Comparison of ENCODE assay signal across 8 cellular contexts in genomic region chr2:39128919-39129391, GRCh38. TPM values are rescaled to one million over a fixed set of nuclear protein-coding genes. Genes with fewer than 3 reads are reported as not detected.
DNase-seq lines count a peak whose midpoint lies in the region; ATAC-seq, FAIRE-seq and TF ChIP-seq lines count a peak whose summit lies in the region.

No MANE protein-coding gene starts in this region.

- POLR2A ChIA-PET in T-cell (lab: Charles Lee): interaction anchor here in 1 of 2 donors (0.9 kb wide), 1 partner anchor 15 kb away, joined by 3 read pairs; no protein-coding TSS in a partner anchor

- H3K4me3 ChIP-seq in right atrium auricular region (no peak overlapping the region), neural progenitor cell (no peak overlapping the region)

- CTCF ChIA-PET in T-cell (lab: Charles Lee): interaction anchor here (0.6 to 1.1 kb wide), 3 partner anchors 14 to 1733 kb away, joined by 3 to 11 read pairs (median 3); no protein-coding TSS in a partner anchor

- H3K9me3 Mint-ChIP-seq in T-cell (no peaks in the 10 kb centered on the region), neural progenitor cell (no peaks in the 10 kb centered on the region)
- H3K9me3 Mint-ChIP-seq in central memory CD8-positive, alpha-beta T cell: no peaks in the 10 kb centered on the region
- H3K9me3 Mint-ChIP-seq in stimulated activated memory B cell treated with anti-CD40 and anti-IgM and Interleukin-4, amounts not matched to agents 10 μg/mL and 1 μg/mL and 100 μg/mL, for 72 hours: no peaks in the 10 kb centered on the region

- H3K4me2 ChIP-seq in neural progenitor cell: no peak overlapping the region

- H3K27ac ChIP-seq in right atrium auricular region (no peak overlapping the region), neural progenitor cell (no peak overlapping the region)

- no peaks in the 10 kb centered on the region for H3K27me3 ChIP-seq in right atrium auricular region
- no peaks in the 10 kb centered on the region for H3K27me3 ChIP-seq in neural progenitor cell

- no peak overlapping the region for H2AFZ ChIP-seq in neural progenitor cell (replicated peaks)

- no peak for DNase-seq in GM18507 (ENCODE audit: extremely low spot score, insufficient read length, low read depth)
- DNase-seq in T-cell: peak in 33 of 34 experiments; percentile 16 to 74 (median 59)
- DNase-seq in central memory CD8-positive, alpha-beta T cell (ENCODE audit: low spot score in 2 of 2): peak in 1 of 2 donors; percentile 47
- DNase-seq in NCI-H2171 (lab: John Stamatoyannopoulos, UW): no peak
- DNase-seq in right atrium auricular region (ENCODE audit: low spot score): no peak
- no peak for DNase-seq in neural progenitor cell (ENCODE audit: low spot score)

- no peaks in the 10 kb centered on the region for H3K79me2 ChIP-seq in neural progenitor cell (ENCODE audit: low read depth)

- H3K27ac Mint-ChIP-seq in T-cell (peak overlapping the region; percentile 98), neural progenitor cell (no peak overlapping the region)
- H3K27ac Mint-ChIP-seq in central memory CD8-positive, alpha-beta T cell (ENCODE audit: low read depth): peak overlapping the region; percentile 82
- peak overlapping the region; percentile 75 for H3K27ac Mint-ChIP-seq in stimulated activated memory B cell treated with anti-CD40 and anti-IgM and Interleukin-4, amounts not matched to agents 10 μg/mL and 1 μg/mL and 100 μg/mL, for 72 hours

- ATAC-seq in HG02870 (IDR thresholded peaks at IDR 0.05; ENCODE audit: unreplicated experiment) (peak; percentile 53), T-cell (replicated peaks in 1 of 4) (peak; percentile 44 to 52 (median 48))
- peak; percentile 54 for ATAC-seq in central memory CD8-positive, alpha-beta T cell (replicated peaks; ENCODE audit: extremely low read depth, poor library complexity, severe bottlenecking)
- peak; percentile 61 for ATAC-seq in stimulated activated memory B cell treated with anti-CD40 and anti-IgM and Interleukin-4, amounts not matched to agents 10 μg/mL and 1 μg/mL and 100 μg/mL, for 72 hours

- peaks cover 16% of the 10 kb centered on the region for H3F3A ChIP-seq in neural progenitor cell (ENCODE audit: low read depth)

- H3K27me3 Mint-ChIP-seq in T-cell: no peaks in the 10 kb centered on the region
- no peaks in the 10 kb centered on the region for H3K27me3 Mint-ChIP-seq in central memory CD8-positive, alpha-beta T cell
- no peaks in the 10 kb centered on the region for H3K27me3 Mint-ChIP-seq in stimulated activated memory B cell treated with anti-CD40 and anti-IgM and Interleukin-4, amounts not matched to agents 10 μg/mL and 1 μg/mL and 100 μg/mL, for 72 hours
- no peaks in the 10 kb centered on the region for H3K27me3 Mint-ChIP-seq in neural progenitor cell (ENCODE audit: insufficient read depth, low read depth)

- H3K9me3 ChIP-seq in right atrium auricular region (no peaks in the 10 kb centered on the region), neural progenitor cell (ENCODE audit: low read depth) (no peaks in the 10 kb centered on the region)

- no peaks in the 10 kb centered on the region for H4K20me1 ChIP-seq in neural progenitor cell (ENCODE audit: low read depth)

- no peaks in the 10 kb centered on the region for H3K36me3 Mint-ChIP-seq in T-cell
- peaks cover 7% of the 10 kb centered on the region for H3K36me3 Mint-ChIP-seq in central memory CD8-positive, alpha-beta T cell (ENCODE audit: insufficient read depth)
- no peaks in the 10 kb centered on the region for H3K36me3 Mint-ChIP-seq in stimulated activated memory B cell treated with anti-CD40 and anti-IgM and Interleukin-4, amounts not matched to agents 10 μg/mL and 1 μg/mL and 100 μg/mL, for 72 hours
- no peaks in the 10 kb centered on the region for H3K36me3 Mint-ChIP-seq in neural progenitor cell

- H3K4me1 Mint-ChIP-seq in T-cell: peaks cover 52 to 73% (median 60%) of the 10 kb centered on the region in 3 donors
- peaks cover 30% of the 10 kb centered on the region for H3K4me1 Mint-ChIP-seq in central memory CD8-positive, alpha-beta T cell
- H3K4me1 Mint-ChIP-seq in stimulated activated memory B cell treated with anti-CD40 and anti-IgM and Interleukin-4, amounts not matched to agents 10 μg/mL and 1 μg/mL and 100 μg/mL, for 72 hours: peaks cover 43% of the 10 kb centered on the region
- H3K4me1 Mint-ChIP-seq in neural progenitor cell: peaks cover 6% of the 10 kb centered on the region

- H3K4me3 Mint-ChIP-seq in T-cell (peak overlapping the region; percentile 21 to 60 (median 43)), neural progenitor cell (no peak overlapping the region)
- peak overlapping the region; percentile 17 for H3K4me3 Mint-ChIP-seq in central memory CD8-positive, alpha-beta T cell
- H3K4me3 Mint-ChIP-seq in stimulated activated memory B cell treated with anti-CD40 and anti-IgM and Interleukin-4, amounts not matched to agents 10 μg/mL and 1 μg/mL and 100 μg/mL, for 72 hours: peak overlapping the region; percentile 1

- peak; percentile 79 for FAIRE-seq in GM18507 (lab: Jason Lieb, UNC)

- H3K4me1 ChIP-seq in right atrium auricular region (peaks cover 0 to under 1% of the 10 kb centered on the region in 2 donors), neural progenitor cell (peaks cover 6% of the 10 kb centered on the region)

- no peaks in the 10 kb centered on the region for H3K36me3 ChIP-seq in right atrium auricular region
- no peaks in the 10 kb centered on the region for H3K36me3 ChIP-seq in neural progenitor cell

- no peak for TF ChIP-seq CTCF in right atrium auricular region (IDR thresholded peaks at IDR 0.05)
- TF ChIP-seq CTCF in neural progenitor cell (IDR thresholded peaks at IDR 0.05): no peak

- H3K9ac ChIP-seq in neural progenitor cell: no peak overlapping the region

RNA-seq across cellular contexts. Expression of gene SOS1, which starts 8.1 kb away (rescaled TPM):
- total RNA-seq in T-cell (100 to 1,000 TPM in 2 of 5 donors, 10 to 100 TPM in 3; 44.3 to 138 (median 82.9) TPM), right atrium auricular region (10 to 100 TPM; 15.3 to 21.3 TPM), neural progenitor cell (ENCODE audit: low replicate concordance) (26.6 and 28.5 TPM in 2 replicates)

Comparison
In these comparisons a context has a peak if more than half of its experiments do, and no peak if none do; other contexts are left out.
1. DNase-seq: peak in T-cell (33 of 34); none in GM18507 (single experiment), NCI-H2171 (single experiment), right atrium auricular region (single experiment) and neural progenitor cell (single experiment).
2. Peak in every context shown above with its lines, with median percentiles within 50 percentile points of each other: ATAC-seq.